In the genomic region with DNA sequence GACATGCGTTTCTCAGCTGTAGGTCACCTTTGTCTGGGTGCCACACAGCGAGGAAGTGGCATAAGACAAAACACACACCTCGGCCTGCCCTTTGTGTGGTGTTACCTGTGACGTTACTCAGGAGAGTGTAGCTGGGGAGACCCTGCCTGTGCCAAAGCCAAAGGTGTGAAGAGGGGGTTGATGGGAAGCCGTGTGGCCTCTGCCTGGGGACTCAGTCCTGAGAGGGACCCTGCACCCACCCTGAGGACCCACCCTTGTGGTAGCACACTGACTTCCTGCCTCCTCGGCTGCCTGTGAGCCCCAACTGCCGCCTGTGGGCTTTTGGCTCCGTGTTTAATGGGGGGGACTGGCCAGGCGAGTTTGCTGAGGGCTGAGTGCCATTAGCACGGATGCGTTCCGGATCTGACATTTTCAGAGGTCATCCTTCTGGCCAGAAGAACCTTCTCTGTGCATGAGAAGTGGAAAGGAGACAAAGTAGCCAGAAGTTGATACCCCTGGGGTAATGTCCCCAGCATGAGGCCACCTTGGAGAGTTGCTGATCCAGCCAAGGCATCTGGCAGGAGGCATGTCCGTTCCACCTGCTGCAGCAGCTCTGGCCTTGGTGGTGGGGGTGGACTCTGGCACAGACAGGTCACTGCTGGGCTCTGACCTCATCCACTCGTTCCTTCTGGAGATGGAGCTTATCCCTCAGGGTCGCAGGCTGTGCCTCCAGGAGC, we compare ENCODE assay signal across 23 cellular contexts. TPM values are rescaled to one million over a fixed set of nuclear protein-coding genes. Genes with fewer than 3 reads are reported as not detected.
DNase-seq lines count a peak whose midpoint lies in the region; ATAC-seq, FAIRE-seq and TF ChIP-seq lines count a peak whose summit lies in the region.
"Had no signal": no experiment of that assay in that cellular context is flagged by ENCODE, and none has a peak within 500 bp of the region (broad histone marks: within the 10 kb centered on the region; RNA-seq: fewer than 3 reads in every experiment).

No MANE protein-coding gene starts in this region.

- FAIRE-seq in HTR-8/SVneo (lab: Jason Lieb, UNC) = no peak
- FAIRE-seq: endothelial cell of umbilical vein had no signal

- no peak overlapping the region for H4K8ac ChIP-seq in neuronal stem cell (ENCODE audit: low read depth, low read length)

- no peak overlapping the region for H2AFZ ChIP-seq in neuronal stem cell (ENCODE audit: low read length)

- no peak overlapping the region for H2AK5ac ChIP-seq in neuronal stem cell (ENCODE audit: low read depth, low read length)

- peaks cover 0 to 2% of the 10 kb centered on the region in 2 donors for H3K4me1 ChIP-seq in neuronal stem cell (ENCODE audit: control insufficient read depth in 2 of 2, insufficient read depth in 1 of 2, low read depth in 1 of 2, low read length in 2 of 2)
- no peaks in the 10 kb centered on the region for H3K4me1 ChIP-seq in vagina
- H3K4me1 ChIP-seq: psoas muscle had no signal

- H3K36me3 ChIP-seq in neuronal stem cell (replicated peaks in 1 of 2; ENCODE audit: control insufficient read depth in 2 of 2, insufficient read depth in 2 of 2, low read length in 2 of 2) (peaks cover 19 to 48% of the 10 kb centered on the region in 2 donors), vagina (no peaks in the 10 kb centered on the region)
- H3K36me3 ChIP-seq: colonic mucosa, thoracic aorta had no signal

- no peak overlapping the region for H3K14ac ChIP-seq in neuronal stem cell (ENCODE audit: low read length)

- H2BK5ac ChIP-seq in neuronal stem cell (ENCODE audit: low read length) = peak overlapping the region; percentile 82

- no peaks in the 10 kb centered on the region for H3K79me1 ChIP-seq in neuronal stem cell (ENCODE audit: low read depth, low read length)

- H3K4me3 Mint-ChIP-seq in T-helper 1 cell treated with Interleukin-12 subunit alpha and Interleukin-12 subunit beta and Interleukin-4 antibody, amounts not matched to agents 30 μg/mL and 1 μg/mL, for 36 hours = no peak overlapping the region
- peak overlapping the region in 1 of 4 donors; percentile 37 for H3K4me3 Mint-ChIP-seq in IgD-negative memory B cell
- no peak overlapping the region for H3K4me3 Mint-ChIP-seq in activated naive CD8-positive, alpha-beta T cell treated with anti-CD3 and anti-CD28 coated beads for 36 hours
- H3K4me3 Mint-ChIP-seq: nephron had no signal

- no peak overlapping the region for H3K4ac ChIP-seq in neuronal stem cell (ENCODE audit: low read length)

- WGBS in neuronal stem cell (ENCODE audit: extremely low coverage in 2 of 2, insufficient read length in 2 of 2, insufficient replicate concordance in 1 of 2), 2 donors = no CpG with 5 or more reads among the region's 15 CpGs

- H2BK120ac ChIP-seq in neuronal stem cell (ENCODE audit: low read depth, low read length) = peak overlapping the region; percentile 41

- no peak for TF ChIP-seq CTCF in vagina (IDR thresholded peaks at IDR 0.05)

- peak overlapping the region; percentile 94 for H3K27ac Mint-ChIP-seq in T-helper 1 cell treated with Interleukin-12 subunit alpha and Interleukin-12 subunit beta and Interleukin-4 antibody, amounts not matched to agents 30 μg/mL and 1 μg/mL, for 36 hours
- H3K27ac Mint-ChIP-seq in IgD-negative memory B cell = peak overlapping the region in 2 of 3 donors; percentile 42 to 89
- H3K27ac Mint-ChIP-seq in activated naive CD8-positive, alpha-beta T cell treated with anti-CD3 and anti-CD28 coated beads for 36 hours = peak overlapping the region; percentile 34

- H2BK15ac ChIP-seq in neuronal stem cell (ENCODE audit: low read length) = no peak overlapping the region

- ATAC-seq in Right ventricle myocardium inferior = no peak
- ATAC-seq: PC-3 had no signal

- no peak overlapping the region for H4K91ac ChIP-seq in neuronal stem cell (ENCODE audit: low read depth, low read length, poor library complexity)

- peaks cover 43% of the 10 kb centered on the region for H3K36me3 Mint-ChIP-seq in T-helper 1 cell treated with Interleukin-12 subunit alpha and Interleukin-12 subunit beta and Interleukin-4 antibody, amounts not matched to agents 30 μg/mL and 1 μg/mL, for 36 hours (ENCODE audit: low read depth)
- peaks cover 16% of the 10 kb centered on the region for H3K36me3 Mint-ChIP-seq in IgD-negative memory B cell
- H3K36me3 Mint-ChIP-seq in activated naive CD8-positive, alpha-beta T cell treated with anti-CD3 and anti-CD28 coated beads for 36 hours = peaks cover 25% of the 10 kb centered on the region

- H3K9me3 Mint-ChIP-seq in T-helper 1 cell treated with Interleukin-12 subunit alpha and Interleukin-12 subunit beta and Interleukin-4 antibody, amounts not matched to agents 30 μg/mL and 1 μg/mL, for 36 hours = no peaks in the 10 kb centered on the region
- no peaks in the 10 kb centered on the region for H3K9me3 Mint-ChIP-seq in IgD-negative memory B cell
- no peaks in the 10 kb centered on the region for H3K9me3 Mint-ChIP-seq in activated naive CD8-positive, alpha-beta T cell treated with anti-CD3 and anti-CD28 coated beads for 36 hours
- H3K9me3 Mint-ChIP-seq: nephron had no signal

- peak overlapping the region; percentile 93 for H3K23ac ChIP-seq in neuronal stem cell (ENCODE audit: low read depth, low read length, poor library complexity)

- H3K27me3 ChIP-seq in neuronal stem cell (ENCODE audit: control insufficient read depth in 3 of 3, insufficient read depth in 3 of 3, low read depth in 1 of 3, low read length in 3 of 3) (peaks cover 0 to 5% (median 0%) of the 10 kb centered on the region in 3 experiments), vagina (no peaks in the 10 kb centered on the region)
- H3K27me3 ChIP-seq: BE2C, colonic mucosa had no signal

- peak overlapping the region; percentile 15 for H3K18ac ChIP-seq in neuronal stem cell (ENCODE audit: low read length)

- H3K4me1 Mint-ChIP-seq in T-helper 1 cell treated with Interleukin-12 subunit alpha and Interleukin-12 subunit beta and Interleukin-4 antibody, amounts not matched to agents 30 μg/mL and 1 μg/mL, for 36 hours (ENCODE audit: low read depth) = peaks cover 73% of the 10 kb centered on the region
- H3K4me1 Mint-ChIP-seq in IgD-negative memory B cell = peaks cover 24 to 37% (median 31%) of the 10 kb centered on the region in 3 donors
- peaks cover 33% of the 10 kb centered on the region for H3K4me1 Mint-ChIP-seq in activated naive CD8-positive, alpha-beta T cell treated with anti-CD3 and anti-CD28 coated beads for 36 hours

- TF ChIP-seq POLR2A in vagina (IDR thresholded peaks at IDR 0.05) = no peak

- no peak for DNase-seq in T-helper 1 cell
- DNase-seq in activated naive CD8-positive, alpha-beta T cell treated with anti-CD3 and anti-CD28 coated beads for 36 hours = no peak
- no peak for DNase-seq in neuronal stem cell (ENCODE audit: low spot score)
- DNase-seq in HTR-8/SVneo (ENCODE audit: insufficient read length, low spot score) = no peak
- no peak for DNase-seq in Right ventricle myocardium inferior (ENCODE audit: missing footprints)
- DNase-seq in vagina (ENCODE audit: extremely low spot score in 2 of 2) = no peak
- DNase-seq: activated CD4-positive, alpha-beta T cell treated with anti-CD3 and anti-CD28 coated beads for 48 hours; BE2C; hippocampal formation; mesenchymal stem cell; NCI-H146; NCI-H774; PC-3; psoas muscle; stimulated activated CD8-positive, alpha-beta memory T cell treated with anti-CD3 and anti-CD28 coated beads, Interleukin-4, amount 100 ng/mL, for 48 hours had no signal

- no peak overlapping the region for H2BK12ac ChIP-seq in neuronal stem cell (ENCODE audit: low read length)

- no peak overlapping the region for H3K4me3 ChIP-seq in neuronal stem cell (ENCODE audit: low read length in 2 of 2)
- no peak overlapping the region for H3K4me3 ChIP-seq in vagina
- H3K4me3 ChIP-seq: colonic mucosa, psoas muscle, smooth muscle cell, thoracic aorta had no signal

- H3K9me3 ChIP-seq in neuronal stem cell (replicated peaks in 1 of 2; ENCODE audit: control insufficient read depth in 2 of 2, insufficient read depth in 1 of 2, low read depth in 1 of 2, low read length in 2 of 2) = no peaks in the 10 kb centered on the region
- H3K9me3 ChIP-seq in vagina = no peaks in the 10 kb centered on the region
- H3K9me3 ChIP-seq: BE2C, colonic mucosa, psoas muscle, thoracic aorta had no signal

- H3K9ac ChIP-seq in neuronal stem cell (ENCODE audit: low read depth, low read length, poor library complexity) = no peak overlapping the region

- H3K27ac ChIP-seq in neuronal stem cell (replicated peaks; ENCODE audit: low read length) = no peak overlapping the region
- H3K27ac ChIP-seq in vagina = no peak overlapping the region
- H3K27ac ChIP-seq: 22Rv1, colonic mucosa, psoas muscle, thoracic aorta had no signal

- H3K27me3 Mint-ChIP-seq in T-helper 1 cell treated with Interleukin-12 subunit alpha and Interleukin-12 subunit beta and Interleukin-4 antibody, amounts not matched to agents 30 μg/mL and 1 μg/mL, for 36 hours (ENCODE audit: low read depth) = no peaks in the 10 kb centered on the region
- H3K27me3 Mint-ChIP-seq in IgD-negative memory B cell = no peaks in the 10 kb centered on the region
- H3K27me3 Mint-ChIP-seq in activated naive CD8-positive, alpha-beta T cell treated with anti-CD3 and anti-CD28 coated beads for 36 hours = no peaks in the 10 kb centered on the region

- H3K4me2 ChIP-seq in neuronal stem cell (ENCODE audit: insufficient read depth, low read length, poor library complexity, severe bottlenecking) = no peak overlapping the region
- H3K4me2 ChIP-seq: smooth muscle cell had no signal

- intact Hi-C loops in Right ventricle myocardium inferior (cut with DNase I) = no loop called here
- intact Hi-C loops in vagina (cut with DNase I) = no loop called here

RNA-seq across cellular contexts. Expression of a gene that starts 51.8 kb away (rescaled TPM):
- 9.7 TPM for polyA plus RNA-seq in IgD-negative memory B cell
- 10 to 100 TPM; 76.9 to 83.7 TPM for total RNA-seq in activated naive CD8-positive, alpha-beta T cell treated with anti-CD3 and anti-CD28 coated beads for 36 hours
- 19.3 TPM for polyA plus RNA-seq in neuronal stem cell (2013, experiment 1 of 2)
- 19.0 TPM for polyA plus RNA-seq in neuronal stem cell (2013, experiment 2 of 2)
- 51.2 TPM for total RNA-seq in Right ventricle myocardium inferior
- total RNA-seq in vagina = 47.6 TPM

Comparison
In these comparisons a context has a peak if more than half of its experiments do, and no peak if none do; other contexts are left out.
1. H3K27ac Mint-ChIP-seq: peak in every context shown above with its lines; median percentile 94 in T-helper 1 cell treated with Interleukin-12 subunit alpha and Interleukin-12 subunit beta and Interleukin-4 antibody, amounts not matched to agents 30 μg/mL and 1 μg/mL, for 36 hours; 66 in IgD-negative memory B cell; 34 in activated naive CD8-positive, alpha-beta T cell treated with anti-CD3 and anti-CD28 coated beads for 36 hours.